27 cellular contexts compared by ENCODE assay signal in the genomic region with DNA sequence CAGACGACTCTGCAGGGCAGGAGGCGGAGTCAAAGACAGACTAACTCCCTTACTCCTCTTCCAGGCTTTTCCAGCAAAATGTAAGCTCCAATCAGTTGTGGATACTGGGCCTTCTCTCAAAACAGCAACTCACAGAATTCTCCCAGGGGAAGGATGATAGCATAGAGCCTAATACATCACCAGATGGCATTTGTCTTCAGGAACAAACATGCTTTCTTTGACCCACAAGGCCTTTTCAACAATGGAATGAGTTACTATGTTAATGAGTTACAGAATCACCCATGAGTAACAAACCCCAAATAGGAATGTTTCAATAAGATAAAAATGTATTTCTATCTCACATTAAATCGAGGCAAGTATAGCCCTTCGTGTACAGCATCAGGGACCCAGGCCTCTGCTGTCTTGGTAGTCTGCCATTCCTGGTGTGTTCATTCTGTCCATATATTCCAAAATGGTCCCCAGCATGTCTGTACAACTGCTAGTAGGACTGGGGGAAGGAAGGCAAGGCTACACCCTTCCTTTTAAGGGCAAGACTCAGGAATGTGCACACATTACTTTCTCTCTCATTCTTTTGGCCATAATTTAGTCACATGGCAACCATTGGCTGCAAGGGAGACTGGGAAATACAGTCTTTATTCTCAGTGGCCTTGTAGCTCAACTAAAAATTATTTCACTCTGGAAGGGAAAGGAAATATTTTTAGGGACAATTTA.
DNase-seq lines count a peak whose midpoint lies in the region; ATAC-seq, FAIRE-seq and TF ChIP-seq lines count a peak whose summit lies in the region.
"Had no signal": no experiment of that assay in that cellular context is flagged by ENCODE, and none has a peak within 500 bp of the region (broad histone marks: within the 10 kb centered on the region; RNA-seq: fewer than 3 reads in every experiment).

No MANE protein-coding gene starts in this region.

- H2AK5ac ChIP-seq in H1 (ENCODE audit: low read depth, low read length), result no peak overlapping the region

- no peak overlapping the region for H2BK20ac ChIP-seq in H1 (ENCODE audit: low read length)

- no peak overlapping the region for H3K27ac ChIP-seq in H1 (ENCODE audit: low read depth, low read length)
- H3K27ac ChIP-seq: BLaER1, spleen, upper lobe of right lung, VCaP had no signal

- TF ChIP-seq EP300 in H1 (IDR thresholded peaks at IDR 0.05; ENCODE audit: borderline replicate concordance in 1 of 2, low read depth in 2 of 2, low read length in 2 of 2), result no peak

- no peak overlapping the region for H3K18ac ChIP-seq in H1 (ENCODE audit: extremely low read depth, low read length)

- TF ChIP-seq CTCF in AG10803 (conservative IDR thresholded peaks at IDR 0.05; ENCODE audit: low read length) (no peak), H1 (IDR thresholded peaks at IDR 0.05; ENCODE audit: control extremely low read depth in 1 of 3, insufficient read depth in 1 of 3, low read depth in 1 of 3, low read length in 3 of 3) (no peak)

- no peak overlapping the region for H4K8ac ChIP-seq in H1 (ENCODE audit: extremely low read depth, insufficient read depth, low read length)

- H3K4me3 ChIP-seq in AG10803 (ENCODE audit: low read length), result no peak overlapping the region
- H3K4me3 ChIP-seq in H1 (ENCODE audit: extremely low read depth in 1 of 4, insufficient read depth in 2 of 4, low read depth in 3 of 4, low read length in 4 of 4), result no peak overlapping the region
- H3K4me3 ChIP-seq: BLaER1, spleen, upper lobe of right lung had no signal

- no peak overlapping the region for H3K9ac ChIP-seq in H1 (replicated peaks in 1 of 4; ENCODE audit: extremely low read depth in 1 of 4, low read depth in 3 of 4, low read length in 3 of 4)
- H3K9ac ChIP-seq: BLaER1 had no signal

- no peak overlapping the region for H3K23ac ChIP-seq in H1 (ENCODE audit: insufficient read length)

- DNase-seq in AG10803 (ENCODE audit: low read depth) (peak; percentile 9), HPDE6-E6E7 (ENCODE audit: extremely low spot score) (peak; percentile 26), H1 (ENCODE audit: low read depth in 1 of 2, low spot score in 2 of 2) (no peak), left kidney (ENCODE audit: low read depth, low spot score) (peak; percentile 39), NCI-H526 treated with DMSO at 0.1 percent for 48 hours (lab: John Stamatoyannopoulos, UW) (no peak), SKM-1 treated with dmso at 0.1 percent for 144 hours (lab: John Stamatoyannopoulos, UW; ENCODE audit: unreplicated experiment) (no peak)
- DNase-seq: activated CD4-positive, alpha-beta T cell treated with anti-CD3 and anti-CD28 coated beads, Interleukin-2, amount 10 ng/mL, durations not matched to agents 7 days and 5 days; activated naive CD4-positive, alpha-beta T cell treated with anti-CD3 and anti-CD28 coated beads, Interleukin-2, amount 10 ng/mL, durations not matched to agents 7 days and 5 days; activated T-cell treated with anti-CD3 and anti-CD28 coated beads, Interleukin-2, amount 50 U/mL, for 72 hours; amniotic stem cell; COR-L47; endodermal cell; GOT3; KG1; left cardiac atrium; naive B cell; NCI-H1417 treated with DMSO at 0.1 percent for 48 hours; NCI-H774; spleen; stimulated activated CD4-positive, alpha-beta T cell treated with anti-CD3 and anti-CD28 coated beads, Interleukin-2, amount 100 ng/mL, for 48 hours; upper lobe of right lung had no signal

- 88% methylated on average over 4 of the region's 4 CpGs; no CpG with 5 or more reads in 1 of the 2 experiments for WGBS in H1 (ENCODE audit: extremely low coverage in 1 of 2, insufficient coverage in 1 of 2, insufficient read length in 1 of 2, insufficient replicate concordance in 2 of 2, low coverage in 1 of 2, low lambda C conversion rate in 2 of 2, missing lambda C conversion rate in 1 of 2), 2 experiments

- H3K9me3 ChIP-seq in H1 (ENCODE audit: insufficient read depth in 2 of 2, low read depth in 1 of 2, low read length in 1 of 2), result no peaks in the 10 kb centered on the region; a peak in 1 of 4 replicates
- H3K9me3 ChIP-seq: BLaER1, upper lobe of right lung had no signal

- no peaks in the 10 kb centered on the region for H4K20me1 ChIP-seq in H1 (replicated peaks in 1 of 2; ENCODE audit: control insufficient read depth in 1 of 2, insufficient read depth in 2 of 2, low read length in 2 of 2)
- H4K20me1 ChIP-seq: BLaER1 had no signal

- no peak for TF ChIP-seq POLR2A in H1 (IDR thresholded peaks at IDR 0.05; ENCODE audit: control extremely low read depth in 1 of 2, low read depth in 2 of 2, low read length in 2 of 2)

- no peaks in the 10 kb centered on the region for H3K79me1 ChIP-seq in H1 (ENCODE audit: low read depth, low read length)

- H4K91ac ChIP-seq in H1 (replicated peaks; ENCODE audit: insufficient read length, low read length), result no peak overlapping the region

- no peak overlapping the region for H3K4me2 ChIP-seq in H1 (ENCODE audit: insufficient read depth in 1 of 2, low read depth in 2 of 2, low read length in 2 of 2)
- H3K4me2 ChIP-seq: BLaER1 had no signal

- H2BK12ac ChIP-seq in H1 (ENCODE audit: low read depth, low read length), result no peak overlapping the region

- no peak overlapping the region for H2BK120ac ChIP-seq in H1 (replicated peaks; ENCODE audit: low read depth, low read length)

- no peaks in the 10 kb centered on the region for H3K36me3 ChIP-seq in H1 (ENCODE audit: control insufficient read depth in 2 of 4, insufficient read depth in 4 of 4, low read length in 3 of 4)
- H3K36me3 ChIP-seq: BLaER1, spleen, upper lobe of right lung had no signal

- no peak for ATAC-seq in GM21526 (IDR thresholded peaks at IDR 0.05; ENCODE audit: low FRiP score, unreplicated experiment)
- ATAC-seq in GM21576 (IDR thresholded peaks at IDR 0.05; ENCODE audit: unreplicated experiment), result no peak
- ATAC-seq: activated T-cell treated with anti-CD3 and anti-CD28 coated beads, Interleukin-2, amount 50 U/mL, for 72 hours; left cardiac atrium; Right ventricle myocardium inferior; stimulated activated memory B cell treated with anti-CD40 and anti-IgM and Interleukin-4, amounts not matched to agents 10 μg/mL and 1 μg/mL and 100 μg/mL, for 72 hours; upper lobe of right lung had no signal

- H2AFZ ChIP-seq in H1 (ENCODE audit: low read length), result peak overlapping the region; percentile 80

- no peaks in the 10 kb centered on the region for H3K27me3 ChIP-seq in H1 (replicated peaks in 1 of 4; ENCODE audit: control insufficient read depth in 3 of 4, extremely low read depth in 1 of 4, insufficient read depth in 3 of 4, low read length in 3 of 4)
- H3K27me3 ChIP-seq: BLaER1 had no signal

- H2BK5ac ChIP-seq in H1 (ENCODE audit: low read depth, low read length), result no peak overlapping the region

- POLR2A ChIA-PET in H1 (lab: Charles Lee; ENCODE audit: partially characterized antibody), result no interaction called here

- H2BK15ac ChIP-seq in H1 (ENCODE audit: low read length), result no peak overlapping the region

- peak; percentile 28 for FAIRE-seq in H1 (lab: Jason Lieb, UNC)

- no peak overlapping the region for H3K56ac ChIP-seq in H1 (replicated peaks; ENCODE audit: insufficient read length, low read depth, low read length)

- H3K4ac ChIP-seq in H1 (replicated peaks; ENCODE audit: insufficient read length, low read depth, low read length), result no peak overlapping the region

- H3K23me2 ChIP-seq in H1 (ENCODE audit: low read depth, low read length), result no peaks in the 10 kb centered on the region

- no peaks in the 10 kb centered on the region for H3K79me2 ChIP-seq in H1 (ENCODE audit: control insufficient read depth in 1 of 2, insufficient read depth in 2 of 2, low read length in 2 of 2)

- no peak overlapping the region for H3K14ac ChIP-seq in H1 (ENCODE audit: insufficient read length)

- TF ChIP-seq RAD21 in H1 (IDR thresholded peaks at IDR 0.05 in 1 of 2, conservative IDR thresholded peaks at IDR 0.05 in 1 of 2; ENCODE audit: low read depth in 2 of 2, low read length in 2 of 2), result no peak

- peaks cover 4 to 11% (median 6%) of the 10 kb centered on the region in 4 experiments; a peak in 6 of 7 replicates for H3K4me1 ChIP-seq in H1 (replicated peaks in 1 of 4; ENCODE audit: control insufficient read depth in 3 of 4, insufficient read depth in 4 of 4, low read length in 3 of 4)
- H3K4me1 ChIP-seq: BLaER1, spleen, upper lobe of right lung had no signal

- H4K5ac ChIP-seq in H1 (ENCODE audit: insufficient read length, low read depth, low read length), result no peak overlapping the region

- CTCF ChIA-PET in H1 (lab: Charles Lee; ENCODE audit: partially characterized antibody), result interaction anchor here (0.9 to 1.4 kb wide), 2 partner anchors 11 to 24 kb away, joined by 3 read pairs; no protein-coding TSS in a partner anchor

TF ChIP-seq in H1, 55 proteins besides CTCF, POLR2A, EP300 and RAD21:
- TF ChIP-seq CEBPB (IDR thresholded peaks at IDR 0.05; ENCODE audit: low read depth, low read length) (no peak), CREB1 (IDR thresholded peaks at IDR 0.05) (no peak), SP1 (IDR thresholded peaks at IDR 0.05; ENCODE audit: low read depth, low read length) (no peak), SIRT6 (IDR thresholded peaks at IDR 0.05; ENCODE audit: low read length) (no peak), BCL11A (IDR thresholded peaks at IDR 0.05; ENCODE audit: low read depth in 2 of 2, low read length in 2 of 2) (no peak), CBX8 (IDR thresholded peaks at IDR 0.05; ENCODE audit: borderline replicate concordance, low read depth, low read length) (no peak), SAP30 (IDR thresholded peaks at IDR 0.05; ENCODE audit: insufficient read depth, insufficient replicate concordance, low read length) (no peak), SUZ12 (IDR thresholded peaks at IDR 0.05; ENCODE audit: low read length) (no peak), YY1 (IDR thresholded peaks at IDR 0.05; ENCODE audit: low read depth, low read length) (no peak), TAF7 (optimal IDR thresholded peaks at IDR 0.05; ENCODE audit: borderline replicate concordance, low read depth, low read length) (no peak)

Comparison
In these comparisons a context has a peak if more than half of its experiments do, and no peak if none do; other contexts are left out.
1. DNase-seq: peak in AG10803 (single experiment), HPDE6-E6E7 (single experiment) and left kidney (single experiment); none in H1 (0 of 2), NCI-H526 treated with DMSO at 0.1 percent for 48 hours (single experiment) and SKM-1 treated with dmso at 0.1 percent for 144 hours (single experiment).